In genomic region chr6:140809694-140810101, GRCh38 we compare ENCODE assay signal across 9 cellular contexts.
DNase-seq lines count a peak whose midpoint lies in the region; ATAC-seq and TF ChIP-seq lines count a peak whose summit lies in the region.
"Had no signal": no experiment of that assay in that cellular context is flagged by ENCODE, and none has a peak within 500 bp of the region (broad histone marks: within the 10 kb centered on the region; RNA-seq: fewer than 3 reads in every experiment).

No MANE protein-coding gene starts in this region.

- H3K4me3 ChIP-seq in mesenchymal stem cell (ENCODE audit: insufficient read depth in 1 of 2, low read depth in 1 of 2, low read length in 2 of 2): no peak overlapping the region
- no peak overlapping the region for H3K4me3 ChIP-seq in testis

- peak; percentile 94 for ATAC-seq in activated CD4-positive, alpha-beta T cell treated with anti-CD3 and anti-CD28 coated beads for 36 hours
- peak; percentile 67 for ATAC-seq in HG02678 (IDR thresholded peaks at IDR 0.05; ENCODE audit: unreplicated experiment)

- H3K4me1 ChIP-seq in mesenchymal stem cell (ENCODE audit: control insufficient read depth, insufficient read depth, low read depth, low read length) (no peaks in the 10 kb centered on the region), testis (no peaks in the 10 kb centered on the region)

- POLR2A ChIA-PET in activated CD4-positive, alpha-beta T cell treated with anti-CD3 and anti-CD28 coated beads for 36 hours (lab: Charles Lee): no interaction called here

- no peak overlapping the region for H3K18ac ChIP-seq in mesenchymal stem cell (ENCODE audit: low read depth in 1 of 2, low read length in 2 of 2)

- CTCF ChIA-PET in activated CD4-positive, alpha-beta T cell treated with anti-CD3 and anti-CD28 coated beads for 36 hours (lab: Charles Lee): interaction anchor here (1.3 kb wide), 1 partner anchor 35 kb away, joined by 3 read pairs; no protein-coding TSS in a partner anchor

- H2AK5ac ChIP-seq in mesenchymal stem cell (ENCODE audit: low read length, severe bottlenecking): no peak overlapping the region

- no peak for TF ChIP-seq CTCF in testis (IDR thresholded peaks at IDR 0.05)

- in situ Hi-C loops in KBM-7 (cut with MboI; ENCODE audit: low pct_unique_long_range_greater_than_20kb, low sequenced_read_pairs): no loop called here

- H3K27ac Mint-ChIP-seq in activated CD4-positive, alpha-beta T cell treated with anti-CD3 and anti-CD28 coated beads for 36 hours: no peak overlapping the region

- no peaks in the 10 kb centered on the region for H3K9me3 ChIP-seq in mesenchymal stem cell (ENCODE audit: control insufficient read depth, low read length)
- no peaks in the 10 kb centered on the region for H3K9me3 ChIP-seq in testis

- H3K36me3 Mint-ChIP-seq in activated CD4-positive, alpha-beta T cell treated with anti-CD3 and anti-CD28 coated beads for 36 hours (ENCODE audit: low read depth): no peaks in the 10 kb centered on the region

- intact Hi-C loops in activated CD4-positive, alpha-beta T cell treated with anti-CD3 and anti-CD28 coated beads for 36 hours (cut with DNase I, micrococcal nuclease): loop anchor here (1.0 to 2.0 kb wide), 4 partner anchors 35 to 223 kb away; no protein-coding TSS in a partner anchor
- intact Hi-C loops in testis (cut with DNase I; ENCODE audit: low total_unique reads): no loop called here

- peak; percentile 10 for DNase-seq in activated CD4-positive, alpha-beta T cell treated with anti-CD3 and anti-CD28 coated beads for 36 hours
- no peak for DNase-seq in activated CD4-positive, alpha-beta T cell treated with anti-CD3 and anti-CD28 coated beads, Interleukin-2, amount 50 U/mL, for 4 hours
- DNase-seq in KBM-7 (peak; percentile 94), mesenchymal stem cell (peak; percentile 59), HCEC 1CT (no peak), testis (no peak), hypothalamus (lab: John Stamatoyannopoulos, UW) (no peak)
- DNase-seq: erythroblast had no signal

- H3K36me3 ChIP-seq in mesenchymal stem cell (ENCODE audit: control insufficient read depth in 1 of 2, insufficient read depth in 2 of 2, low read depth in 1 of 2, low read length in 2 of 2): no peaks in the 10 kb centered on the region
- H3K36me3 ChIP-seq in testis (ENCODE audit: low read depth, missing control alignments): no peaks in the 10 kb centered on the region

- no peak overlapping the region for H2BK5ac ChIP-seq in mesenchymal stem cell (ENCODE audit: low read depth, low read length, poor library complexity, severe bottlenecking)

- H3K23ac ChIP-seq in mesenchymal stem cell (ENCODE audit: low read length in 2 of 2): no peak overlapping the region

- no peak overlapping the region for H2BK120ac ChIP-seq in mesenchymal stem cell (ENCODE audit: low read depth, low read length)

- H2BK15ac ChIP-seq in mesenchymal stem cell (ENCODE audit: low read depth, poor library complexity, severe bottlenecking): no peak overlapping the region

- no peaks in the 10 kb centered on the region for H3K9me3 Mint-ChIP-seq in activated CD4-positive, alpha-beta T cell treated with anti-CD3 and anti-CD28 coated beads for 36 hours (ENCODE audit: low read depth)

- no peak overlapping the region for H3K4ac ChIP-seq in mesenchymal stem cell (ENCODE audit: low read depth in 1 of 2, low read length in 2 of 2)

- H3K14ac ChIP-seq in mesenchymal stem cell (ENCODE audit: low read length in 2 of 2): no peak overlapping the region

- no peak overlapping the region for H2AFZ ChIP-seq in mesenchymal stem cell (ENCODE audit: low read depth, low read length)

- H3K4me1 Mint-ChIP-seq in activated CD4-positive, alpha-beta T cell treated with anti-CD3 and anti-CD28 coated beads for 36 hours: peaks cover 12% of the 10 kb centered on the region

- 87% methylated on average over 2 of the region's 3 CpGs for WGBS in mesenchymal stem cell
- 73 to 75% methylated on average over 3 of the region's 3 CpGs for WGBS in testis, 2 donors

- H3K27ac ChIP-seq in mesenchymal stem cell (ENCODE audit: low read length, poor library complexity, severe bottlenecking) (no peak overlapping the region), testis (no peak overlapping the region)

- no peak overlapping the region for H3K9ac ChIP-seq in mesenchymal stem cell (ENCODE audit: low read length)

- H3K4me3 Mint-ChIP-seq in activated CD4-positive, alpha-beta T cell treated with anti-CD3 and anti-CD28 coated beads for 36 hours: no peak overlapping the region

- H3K27me3 Mint-ChIP-seq in activated CD4-positive, alpha-beta T cell treated with anti-CD3 and anti-CD28 coated beads for 36 hours: peaks cover 10% of the 10 kb centered on the region

- no peak overlapping the region for H3K4me2 ChIP-seq in mesenchymal stem cell (ENCODE audit: low read length, poor library complexity, severe bottlenecking)

- H4K8ac ChIP-seq in mesenchymal stem cell (ENCODE audit: low read length): no peak overlapping the region

- H4K91ac ChIP-seq in mesenchymal stem cell (ENCODE audit: low read length): no peak overlapping the region

- H3K79me1 ChIP-seq in mesenchymal stem cell (replicated peaks; ENCODE audit: low read length, poor library complexity, severe bottlenecking): no peaks in the 10 kb centered on the region

- H2BK12ac ChIP-seq in mesenchymal stem cell (ENCODE audit: low read length in 2 of 2): no peak overlapping the region

- H3K27me3 ChIP-seq in mesenchymal stem cell (ENCODE audit: control insufficient read depth in 1 of 2, insufficient read depth in 1 of 2, low read length in 2 of 2) (no peaks in the 10 kb centered on the region), testis (no peaks in the 10 kb centered on the region)

- no peak for TF ChIP-seq POLR2A in testis (IDR thresholded peaks at IDR 0.05)

Comparison
In these comparisons a context has a peak if more than half of its experiments do, and no peak if none do; other contexts are left out.
1. DNase-seq: peak in activated CD4-positive, alpha-beta T cell treated with anti-CD3 and anti-CD28 coated beads for 36 hours (single experiment), KBM-7 (single experiment) and mesenchymal stem cell (single experiment); none in activated CD4-positive, alpha-beta T cell treated with anti-CD3 and anti-CD28 coated beads, Interleukin-2, amount 50 U/mL, for 4 hours (0 of 2), HCEC 1CT (single experiment), testis (single experiment) and hypothalamus (0 of 51).